Comparison of ENCODE assay signal across 1 cellular context in the genomic region with DNA sequence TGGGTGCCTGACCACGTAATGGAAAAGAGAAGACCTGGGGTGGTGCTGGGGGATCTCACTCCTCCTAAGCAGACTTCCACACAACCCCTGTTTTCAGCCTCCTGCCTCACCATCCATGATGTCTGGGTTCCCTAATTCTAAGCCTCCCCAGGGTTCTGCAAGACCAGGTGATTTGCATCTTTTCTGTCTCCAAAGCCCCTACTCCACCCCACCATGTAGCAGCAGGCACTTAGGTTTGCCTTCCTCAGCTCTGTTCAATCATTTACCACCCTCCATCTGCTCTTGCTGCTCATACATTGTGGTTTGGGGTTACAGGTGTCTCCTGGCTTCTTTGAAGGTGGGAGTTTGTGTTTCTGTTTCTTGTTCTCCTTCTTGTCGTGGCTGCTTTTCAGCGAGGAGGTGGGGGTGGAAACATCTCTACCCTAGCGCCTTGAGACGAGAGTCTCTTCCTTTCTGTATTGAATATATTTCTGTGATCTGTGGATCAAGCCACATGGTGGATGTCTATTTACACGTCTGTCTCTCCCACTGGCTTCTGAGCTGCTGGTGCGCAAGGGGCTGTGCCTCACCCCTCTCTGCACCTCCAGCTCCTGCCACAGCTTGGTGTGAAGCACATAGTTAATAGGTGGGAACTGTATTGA.
TF ChIP-seq lines count a peak whose summit lies in the region.

No MANE protein-coding gene starts in this region.

TF ChIP-seq in HepG2, 621 proteins besides CTCF, POLR2A, EP300 and RAD21 (continued from another document):
- TF ChIP-seq, protein P1, sequence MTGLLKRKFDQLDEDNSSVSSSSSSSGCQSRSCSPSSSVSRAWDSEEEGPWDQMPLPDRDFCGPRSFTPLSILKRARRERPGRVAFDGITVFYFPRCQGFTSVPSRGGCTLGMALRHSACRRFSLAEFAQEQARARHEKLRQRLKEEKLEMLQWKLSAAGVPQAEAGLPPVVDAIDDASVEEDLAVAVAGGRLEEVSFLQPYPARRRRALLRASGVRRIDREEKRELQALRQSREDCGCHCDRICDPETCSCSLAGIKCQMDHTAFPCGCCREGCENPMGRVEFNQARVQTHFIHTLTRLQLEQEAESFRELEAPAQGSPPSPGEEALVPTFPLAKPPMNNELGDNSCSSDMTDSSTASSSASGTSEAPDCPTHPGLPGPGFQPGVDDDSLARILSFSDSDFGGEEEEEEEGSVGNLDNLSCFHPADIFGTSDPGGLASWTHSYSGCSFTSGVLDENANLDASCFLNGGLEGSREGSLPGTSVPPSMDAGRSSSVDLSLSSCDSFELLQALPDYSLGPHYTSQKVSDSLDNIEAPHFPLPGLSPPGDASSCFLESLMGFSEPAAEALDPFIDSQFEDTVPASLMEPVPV (CRISPR knock-in tag; IDR thresholded peaks at IDR 0.05): no peak
- TF ChIP-seq, protein P2, sequence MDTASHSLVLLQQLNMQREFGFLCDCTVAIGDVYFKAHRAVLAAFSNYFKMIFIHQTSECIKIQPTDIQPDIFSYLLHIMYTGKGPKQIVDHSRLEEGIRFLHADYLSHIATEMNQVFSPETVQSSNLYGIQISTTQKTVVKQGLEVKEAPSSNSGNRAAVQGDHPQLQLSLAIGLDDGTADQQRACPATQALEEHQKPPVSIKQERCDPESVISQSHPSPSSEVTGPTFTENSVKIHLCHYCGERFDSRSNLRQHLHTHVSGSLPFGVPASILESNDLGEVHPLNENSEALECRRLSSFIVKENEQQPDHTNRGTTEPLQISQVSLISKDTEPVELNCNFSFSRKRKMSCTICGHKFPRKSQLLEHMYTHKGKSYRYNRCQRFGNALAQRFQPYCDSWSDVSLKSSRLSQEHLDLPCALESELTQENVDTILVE (CRISPR knock-in tag; IDR thresholded peaks at IDR 0.05): no peak
- TF ChIP-seq ZNF160 (CRISPR knock-in tag; IDR thresholded peaks at IDR 0.05): no peak
TF ChIP-seq in HepG2: peak in this region for 0.
